Comparison of ENCODE assay signal across 25 cellular contexts in the genomic region with DNA sequence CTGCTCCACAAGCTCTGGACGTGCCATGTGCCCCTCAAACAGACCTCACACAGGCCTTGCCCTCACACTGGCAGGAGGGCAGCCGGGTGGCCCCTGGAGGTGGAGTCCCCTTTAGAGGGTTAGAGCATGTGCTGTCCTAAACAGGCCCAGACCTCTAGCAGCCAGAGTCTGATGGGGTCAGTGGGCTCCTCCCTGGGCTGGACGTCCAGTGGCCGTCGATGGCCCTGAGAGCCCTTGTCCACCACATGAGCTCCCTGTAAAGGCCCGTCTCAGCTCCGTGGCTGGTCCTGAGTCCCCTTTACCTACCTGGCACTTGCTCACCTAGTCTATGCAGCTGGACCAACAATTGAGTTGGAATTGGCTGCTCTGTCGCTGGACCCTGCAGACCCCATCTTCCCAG. TPM values are rescaled to one million over a fixed set of nuclear protein-coding genes. Genes with fewer than 3 reads are reported as not detected.
DNase-seq lines count a peak whose midpoint lies in the region; FAIRE-seq and TF ChIP-seq lines count a peak whose summit lies in the region.
"Had no signal": no experiment of that assay in that cellular context is flagged by ENCODE, and none has a peak within 500 bp of the region (broad histone marks: within the 10 kb centered on the region; RNA-seq: fewer than 3 reads in every experiment).

No MANE protein-coding gene starts in this region.

- in situ Hi-C loops in GM13977 (cut with MboI; ENCODE audit: low pct_unique_long_range_greater_than_20kb, low sequenced_read_pairs, unreplicated experiment): no loop called here

- intact Hi-C loops in kidney (cut with DNase I): no loop called here

- H3K36me3 Mint-ChIP-seq in type B pancreatic cell: no peaks in the 10 kb centered on the region
- H3K36me3 Mint-ChIP-seq: CD4-positive, alpha-beta memory T cell had no signal

- no peak for TF ChIP-seq CTCF in GM13977 (IDR thresholded peaks at IDR 0.05; ENCODE audit: extremely low read depth, insufficient read depth, missing control alignments)
- no peak for TF ChIP-seq CTCF in kidney (IDR thresholded peaks at IDR 0.05; ENCODE audit: borderline replicate concordance, extremely low read depth, insufficient read depth)
- no peak for TF ChIP-seq CTCF in type B pancreatic cell (conservative IDR thresholded peaks at IDR 0.05)

- H3K27ac ChIP-seq in kidney (ENCODE audit: low read depth in 2 of 2, low read length in 2 of 2): no peak overlapping the region
- H3K27ac ChIP-seq: SK-N-MC had no signal

- H3K9me3 Mint-ChIP-seq in type B pancreatic cell: no peaks in the 10 kb centered on the region

- H3K9me3 ChIP-seq in kidney (ENCODE audit: control insufficient read depth in 1 of 2, low read length in 2 of 2): no peaks in the 10 kb centered on the region
- H3K9me3 ChIP-seq: MG63 had no signal

- H3K4me1 ChIP-seq in kidney (ENCODE audit: control insufficient read depth in 1 of 2, insufficient read depth in 1 of 2, low read depth in 1 of 2, low read length in 2 of 2): no peaks in the 10 kb centered on the region

- peak; percentile 5 for DNase-seq in activated CD8-positive, alpha-beta memory T cell treated with anti-CD3 and anti-CD28 coated beads, Interleukin-2, amount 50 U/mL, for 4 hours
- no peak for DNase-seq in activated CD8-positive, alpha-beta memory T cell treated with anti-CD3 and anti-CD28 coated beads, Interleukin-2, amount 50 U/mL, for 48 hours
- peak; percentile 37 for DNase-seq in 8988T
- peak; percentile 16 for DNase-seq in GM13977 (ENCODE audit: low spot score)
- peak; percentile 10 to 24 for DNase-seq in frontal cortex (ENCODE audit: low spot score in 2 of 2)
- DNase-seq in cortex of kidney (lab: John Stamatoyannopoulos, UW): no peak
- DNase-seq in kidney: no peak
- no peak for DNase-seq in type B pancreatic cell (ENCODE audit: extremely low spot score, unreplicated experiment)
- DNase-seq: CD4-positive, alpha-beta memory T cell; DMS53; IMR-90; KG1; NCI-H1105 treated with DMSO at 0.1 percent for 48 hours; NCI-H146; NCI-H1930; SIG-M5 had no signal

- H3K27ac Mint-ChIP-seq in type B pancreatic cell: no peak overlapping the region
- H3K27ac Mint-ChIP-seq: CD4-positive, alpha-beta memory T cell had no signal

- FAIRE-seq in frontal cortex (lab: Jason Lieb, UNC) (no peak), kidney (lab: Jason Lieb, UNC) (no peak)
- FAIRE-seq: A204.1, G401.6, GM12878, GM19239, H1 had no signal

- H3K4me1 Mint-ChIP-seq in type B pancreatic cell (ENCODE audit: unreplicated experiment): peaks cover 4% of the 10 kb centered on the region

- no peak overlapping the region for H3K4me3 Mint-ChIP-seq in type B pancreatic cell
- H3K4me3 Mint-ChIP-seq: CD4-positive, alpha-beta memory T cell had no signal

- H3K9ac ChIP-seq in kidney (ENCODE audit: low read length in 2 of 2): no peak overlapping the region

- H3K27me3 Mint-ChIP-seq in type B pancreatic cell: peaks cover 32% of the 10 kb centered on the region

- no peaks in the 10 kb centered on the region for H3K36me3 ChIP-seq in kidney (ENCODE audit: control insufficient read depth in 1 of 2, insufficient read depth in 2 of 2, low read length in 2 of 2)
- H3K36me3 ChIP-seq: MG63 had no signal

- no peak overlapping the region for H3K4me3 ChIP-seq in kidney (ENCODE audit: low read length in 2 of 2)
- H3K4me3 ChIP-seq: GM12878, MG63, SK-N-MC had no signal

RNA-seq across cellular contexts. Expression of gene TMEM179, which starts 3.8 kb away (rescaled TPM):
- total RNA-seq in frontal cortex (42.0 TPM), kidney (0.50 TPM), type B pancreatic cell (ENCODE audit: low replicate concordance) (5.6 and 9.0 TPM in 2 replicates)
- polyA plus RNA-seq in kidney (ENCODE audit: insufficient read depth, low read depth, low replicate concordance): 0.67 TPM
- total RNA-seq: CD4-positive, alpha-beta memory T cell; GM12878; IMR-90 had no signal
- polyA plus RNA-seq: CD4-positive, alpha-beta memory T cell; GM12878; IMR-90 had no signal

RNA-seq across cellular contexts. Expression of gene C14orf180, which starts 21.2 kb away (rescaled TPM):
- total RNA-seq in frontal cortex (not detected), kidney (2.1 TPM), type B pancreatic cell (ENCODE audit: low replicate concordance) (not detected in 2 replicates)
- 3.1 TPM for polyA plus RNA-seq in kidney (ENCODE audit: insufficient read depth, low read depth, low replicate concordance)
- total RNA-seq: CD4-positive, alpha-beta memory T cell; GM12878; H1; IMR-90; NCI-H460 had no signal
- polyA plus RNA-seq: AG04450; CD4-positive, alpha-beta memory T cell; GM12878; H1; IMR-90 had no signal

Comparison
In these comparisons a context has a peak if more than half of its experiments do, and no peak if none do; other contexts are left out.
1. DNase-seq: peak in activated CD8-positive, alpha-beta memory T cell treated with anti-CD3 and anti-CD28 coated beads, Interleukin-2, amount 50 U/mL, for 4 hours (single experiment), 8988T (single experiment), GM13977 (single experiment) and frontal cortex (2 of 2); none in activated CD8-positive, alpha-beta memory T cell treated with anti-CD3 and anti-CD28 coated beads, Interleukin-2, amount 50 U/mL, for 48 hours (single experiment), cortex of kidney (single experiment), kidney (single experiment) and type B pancreatic cell (single experiment).